Comparison of ENCODE assay signal across 18 cellular contexts in the genomic region with DNA sequence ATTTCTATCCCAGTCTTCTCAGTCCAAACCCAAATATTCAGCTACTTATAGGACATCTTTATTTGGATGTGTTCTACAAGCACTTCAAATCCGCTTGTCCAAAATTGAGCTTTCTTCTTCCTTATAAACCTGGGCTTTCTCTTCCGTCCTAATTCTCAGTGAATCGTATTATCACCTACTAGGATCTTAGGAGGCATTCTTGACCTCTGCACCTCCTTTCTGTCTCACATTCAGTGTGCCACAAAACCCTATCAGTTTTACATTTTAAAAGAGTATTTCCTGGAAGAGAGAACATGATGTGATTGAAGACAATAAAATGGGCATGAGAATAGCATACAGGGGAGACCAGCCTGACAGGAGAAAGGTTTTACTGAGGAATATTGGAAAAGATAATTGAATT. TPM values are rescaled to one million over a fixed set of nuclear protein-coding genes. Genes with fewer than 3 reads are reported as not detected.
DNase-seq lines count a peak whose midpoint lies in the region; ATAC-seq and TF ChIP-seq lines count a peak whose summit lies in the region.
"Had no signal": no experiment of that assay in that cellular context is flagged by ENCODE, and none has a peak within 500 bp of the region (broad histone marks: within the 10 kb centered on the region; RNA-seq: fewer than 3 reads in every experiment).

No MANE protein-coding gene starts in this region.

- H3K9me3 ChIP-seq in Caco-2 (no peaks in the 10 kb centered on the region), Panc1 (ENCODE audit: control insufficient read depth, insufficient read depth, low read depth, low read length) (no peaks in the 10 kb centered on the region)
- H3K9me3 ChIP-seq: A549, HAP-1 had no signal

- in situ Hi-C loops in Panc1 (cut with HindIII; ENCODE audit: low pct_unique_long_range_greater_than_20kb, low sequenced_read_pairs): no loop called here

- BruUV-seq in Caco-2 (replicated peaks; lab: Mats Ljungman, UMichigan) (no TSS peak), Panc1 (replicated peaks; lab: Mats Ljungman, UMichigan) (no TSS peak)

- peak overlapping the region; percentile 18 for H3K27ac Mint-ChIP-seq in Caco-2 (ENCODE audit: unreplicated experiment)
- peak overlapping the region; percentile 14 for H3K27ac Mint-ChIP-seq in nephron progenitor cell
- no peak overlapping the region for H3K27ac Mint-ChIP-seq in activated naive CD8-positive, alpha-beta T cell treated with anti-CD3 and anti-CD28 coated beads, Interleukin-2, amount 50 U/mL, for 24 hours
- H3K27ac Mint-ChIP-seq: CD4-positive, alpha-beta T cell had no signal

- POLR2A ChIA-PET in Caco-2 (lab: Charles Lee): no interaction called here
- POLR2A ChIA-PET in Panc1 (lab: Charles Lee): interaction anchor here (0.7 to 1.6 kb wide), 2 partner anchors 10 kb away, joined by 3 read pairs; no protein-coding TSS in a partner anchor

- peaks cover 30% of the 10 kb centered on the region for H3K4me1 ChIP-seq in Caco-2
- H3K4me1 ChIP-seq in Panc1 (ENCODE audit: control insufficient read depth, insufficient read depth, low read length): 0 out of 2 replicates have a peak, but pooled peaks cover 9% of the 10 kb centered on the region
- H3K4me1 ChIP-seq: HAP-1 had no signal

- no peaks in the 10 kb centered on the region for H3K36me3 ChIP-seq in Caco-2 (ENCODE audit: control insufficient read depth, insufficient read depth, low read length)
- no peaks in the 10 kb centered on the region for H3K36me3 ChIP-seq in Panc1 (ENCODE audit: control insufficient read depth, insufficient read depth, low read length)
- H3K36me3 ChIP-seq: HAP-1 had no signal

- H3K36me3 Mint-ChIP-seq in Caco-2 (ENCODE audit: insufficient read depth, unreplicated experiment): peaks cover 31% of the 10 kb centered on the region
- peaks cover 13% of the 10 kb centered on the region for H3K36me3 Mint-ChIP-seq in nephron progenitor cell (ENCODE audit: low read depth)
- H3K36me3 Mint-ChIP-seq in activated naive CD8-positive, alpha-beta T cell treated with anti-CD3 and anti-CD28 coated beads, Interleukin-2, amount 50 U/mL, for 24 hours (ENCODE audit: low read depth): no peaks in the 10 kb centered on the region

- CTCF ChIA-PET in Caco-2 (lab: Charles Lee) (interaction anchor here (0.7 kb wide), 1 partner anchor 16 kb away, joined by 3 read pairs; no protein-coding TSS in a partner anchor), Panc1 (lab: Charles Lee) (interaction anchor here (0.6 to 1.8 kb wide), 3 partner anchors 22 to 264 kb away, joined by 4 to 6 read pairs (median 5); no protein-coding TSS in a partner anchor)

- no peaks in the 10 kb centered on the region for H3K27me3 ChIP-seq in Caco-2 (replicated peaks; ENCODE audit: control insufficient read depth, insufficient read depth, low read length)
- H3K27me3 ChIP-seq in Panc1 (ENCODE audit: control insufficient read depth, insufficient read depth, low read length): no peaks in the 10 kb centered on the region

- H3K27me3 Mint-ChIP-seq in Caco-2 (ENCODE audit: insufficient read depth, unreplicated experiment): no peaks in the 10 kb centered on the region
- peaks cover 4% of the 10 kb centered on the region for H3K27me3 Mint-ChIP-seq in nephron progenitor cell (ENCODE audit: low read depth, poor library complexity)
- no peaks in the 10 kb centered on the region for H3K27me3 Mint-ChIP-seq in activated naive CD8-positive, alpha-beta T cell treated with anti-CD3 and anti-CD28 coated beads, Interleukin-2, amount 50 U/mL, for 24 hours
- H3K27me3 Mint-ChIP-seq: CD4-positive, alpha-beta T cell had no signal

- DNase-seq in Caco-2 (no peak), Panc1 (ENCODE audit: low read depth, low spot score) (no peak), left colon (no peak), nephron progenitor cell (no peak), DMS53 (lab: John Stamatoyannopoulos, UW) (no peak)
- no peak for DNase-seq in activated naive CD8-positive, alpha-beta T cell treated with anti-CD3 and anti-CD28 coated beads, Interleukin-2, amount 50 U/mL, for 24 hours
- DNase-seq: AML-193; CD4-positive, alpha-beta T cell; DND-41; EL; GM23248 had no signal

- ATAC-seq in Panc1 (0 out of 2 replicates have a peak, but pooled peaks have one; percentile 13), left colon (peak; percentile 74), HG03354 (IDR thresholded peaks at IDR 0.05; ENCODE audit: poor library complexity, severe bottlenecking, unreplicated experiment) (no peak), HG03520 (IDR thresholded peaks at IDR 0.05; ENCODE audit: unreplicated experiment) (no peak)
- no peak for ATAC-seq in activated naive CD8-positive, alpha-beta T cell treated with anti-CD3 and anti-CD28 coated beads, Interleukin-2, amount 50 U/mL, for 24 hours
- ATAC-seq: A549, GM12878 had no signal

- H3K4me3 Mint-ChIP-seq in Caco-2 (ENCODE audit: unreplicated experiment): peak overlapping the region; percentile 72
- H3K4me3 Mint-ChIP-seq in nephron progenitor cell: no peak overlapping the region
- H3K4me3 Mint-ChIP-seq in activated naive CD8-positive, alpha-beta T cell treated with anti-CD3 and anti-CD28 coated beads, Interleukin-2, amount 50 U/mL, for 24 hours: no peak overlapping the region
- H3K4me3 Mint-ChIP-seq: CD4-positive, alpha-beta T cell had no signal

- H3K4me3 ChIP-seq in Caco-2 (ENCODE audit: low read depth, low read length) (peak overlapping the region; percentile 42; the same call in 1 of the 2 replicates), Panc1 (ENCODE audit: low read depth in 2 of 2, low read length in 2 of 2) (peak overlapping the region; percentile 25 to 44)
- H3K4me3 ChIP-seq: A549, GM12878, GM23248, HAP-1 had no signal

- intact Hi-C loops in Caco-2 (cut with micrococcal nuclease; ENCODE audit: unreplicated experiment): no loop called here
- intact Hi-C loops in Panc1 (cut with micrococcal nuclease; ENCODE audit: unreplicated experiment): no loop called here
- intact Hi-C loops in left colon (cut with DNase I, micrococcal nuclease): no loop called here

- TF ChIP-seq CTCF in Caco-2 (IDR thresholded peaks at IDR 0.05; ENCODE audit: insufficient read depth in 1 of 2, low read depth in 1 of 2, low read length in 1 of 2, severe bottlenecking in 1 of 2, unreplicated experiment in 1 of 2) (no peak), Panc1 (IDR thresholded peaks at IDR 0.05) (no peak), nephron progenitor cell (IDR thresholded peaks at IDR 0.05) (no peak)

- H3K9me3 Mint-ChIP-seq in Caco-2 (ENCODE audit: unreplicated experiment) (peaks cover 18% of the 10 kb centered on the region), nephron progenitor cell (no peaks in the 10 kb centered on the region)
- H3K9me3 Mint-ChIP-seq in activated naive CD8-positive, alpha-beta T cell treated with anti-CD3 and anti-CD28 coated beads, Interleukin-2, amount 50 U/mL, for 24 hours: no peaks in the 10 kb centered on the region
- H3K9me3 Mint-ChIP-seq: CD4-positive, alpha-beta T cell had no signal

- H3K27ac ChIP-seq in Panc1 (ENCODE audit: low read length): peak overlapping the region; percentile 59
- H3K27ac ChIP-seq: 22Rv1, A549, C4-2B, GM23248 had no signal

- H3K4me1 Mint-ChIP-seq in Caco-2 (ENCODE audit: low read depth, unreplicated experiment): peaks cover 26% of the 10 kb centered on the region
- H3K4me1 Mint-ChIP-seq in nephron progenitor cell: peaks cover 9% of the 10 kb centered on the region
- H3K4me1 Mint-ChIP-seq in activated naive CD8-positive, alpha-beta T cell treated with anti-CD3 and anti-CD28 coated beads, Interleukin-2, amount 50 U/mL, for 24 hours: no peaks in the 10 kb centered on the region

RNA-seq across cellular contexts. Expression of a gene that starts 16.8 kb away (rescaled TPM):
- total RNA-seq in Caco-2 (2022): 15.2 and 18.7 TPM in 2 replicates
- 107 TPM for total RNA-seq in Panc1 (2021; ENCODE audit: unreplicated experiment)
- polyA plus RNA-seq in Panc1 (2012; ENCODE audit: insufficient read length): 67.0 TPM
- total RNA-seq in left colon: 100 to 1,000 TPM in 1 of 2 donors, 10 to 100 TPM in 1; 94.0 to 196 TPM

Comparison
In these comparisons a context has a peak if more than half of its experiments do, and no peak if none do; other contexts are left out.
1. ATAC-seq: peak in Panc1 (single experiment) and left colon (single experiment); none in HG03354 (single experiment), HG03520 (single experiment) and activated naive CD8-positive, alpha-beta T cell treated with anti-CD3 and anti-CD28 coated beads, Interleukin-2, amount 50 U/mL, for 24 hours (single experiment).